In genomic region chr3:105368575-105369500, GRCh38 we compare ENCODE assay signal across 8 cellular contexts. TPM values are rescaled to one million over a fixed set of nuclear protein-coding genes. Genes with fewer than 3 reads are reported as not detected.
DNase-seq lines count a peak whose midpoint lies in the region; ATAC-seq, FAIRE-seq and TF ChIP-seq lines count a peak whose summit lies in the region.

No MANE protein-coding gene starts in this region.

- H3K27me3 Mint-ChIP-seq in activated T-helper 1 cell treated with anti-CD3 and anti-CD28 coated beads, Interleukin-12 subunit alpha, Interleukin-12 subunit beta, Interleukin-2, Interleukin-4 antibody, amounts not matched to agents 30 ng/mL and 10 ng/mL and 1 ng/mL, durations not matched to agents 14 hours and 24 hours and 36 hours (ENCODE audit: insufficient read depth), result peaks cover 22% of the 10 kb centered on the region
- peaks cover 21% of the 10 kb centered on the region for H3K27me3 Mint-ChIP-seq in nephron progenitor cell (ENCODE audit: low read depth, poor library complexity)

- H3K4me3 Mint-ChIP-seq in activated T-helper 1 cell treated with anti-CD3 and anti-CD28 coated beads, Interleukin-12 subunit alpha, Interleukin-12 subunit beta, Interleukin-2, Interleukin-4 antibody, amounts not matched to agents 30 ng/mL and 10 ng/mL and 1 ng/mL, durations not matched to agents 14 hours and 24 hours and 36 hours, result peak overlapping the region; percentile 90
- peak overlapping the region; percentile 95 for H3K4me3 Mint-ChIP-seq in nephron progenitor cell

- H3K9me3 ChIP-seq in Panc1 (ENCODE audit: control insufficient read depth, insufficient read depth, low read depth, low read length) (no peaks in the 10 kb centered on the region), stomach smooth muscle (ENCODE audit: control insufficient read depth in 2 of 2, low read length in 2 of 2) (no peaks in the 10 kb centered on the region)

- peak overlapping the region; percentile 63 to 84 for H3K4me3 ChIP-seq in Panc1 (ENCODE audit: low read depth in 2 of 2, low read length in 2 of 2)
- H3K4me3 ChIP-seq in fibroblast of the aortic adventitia (ENCODE audit: low read depth, low read length), result peak overlapping the region; percentile 96
- peak overlapping the region; percentile 87 to 94 for H3K4me3 ChIP-seq in stomach smooth muscle (ENCODE audit: low read length in 2 of 2)

- POLR2A ChIA-PET in Panc1 (lab: Charles Lee), result no interaction called here

- intact Hi-C loops in Panc1 (cut with micrococcal nuclease; ENCODE audit: unreplicated experiment), result loop anchor here (5.0 kb wide), 3 partner anchors 148 to 1092 kb away; no protein-coding TSS in a partner anchor
- intact Hi-C loops in activated T-helper 1 cell treated with anti-CD3 and anti-CD28 coated beads, Interleukin-12 subunit alpha, Interleukin-12 subunit beta, Interleukin-2, Interleukin-4 antibody, amounts not matched to agents 30 ng/mL and 10 ng/mL and 1 ng/mL, durations not matched to agents 14 hours and 24 hours and 36 hours (cut with micrococcal nuclease), result loop anchor here (1.0 to 10.0 kb wide), 19 partner anchors 46 to 1868 kb away; partner anchors contain the start of gene CBLB

- ATAC-seq in GM21390 (IDR thresholded peaks at IDR 0.05; ENCODE audit: unreplicated experiment) (peak; percentile 28), Panc1 (peak; percentile 36; the same call in 1 of the 2 replicates)

- CTCF ChIA-PET in Panc1 (lab: Charles Lee), result interaction anchor here (0.7 kb wide), 1 partner anchor 10 kb away, joined by 10 read pairs; no protein-coding TSS in a partner anchor

- no peak for FAIRE-seq in HTR-8/SVneo (lab: Jason Lieb, UNC)

- in situ Hi-C loops in Panc1 (cut with HindIII; ENCODE audit: low pct_unique_long_range_greater_than_20kb, low sequenced_read_pairs), result no loop called here

- H3K36me3 ChIP-seq in Panc1 (ENCODE audit: control insufficient read depth, insufficient read depth, low read length) (peaks cover 2% of the 10 kb centered on the region; the same call in 1 of the 2 replicates), stomach smooth muscle (ENCODE audit: control insufficient read depth in 2 of 2, insufficient read depth in 2 of 2, low read length in 2 of 2) (no peaks in the 10 kb centered on the region)

- peak overlapping the region; percentile 86 for H3K27ac ChIP-seq in Panc1 (ENCODE audit: low read length)
- peak overlapping the region; percentile 65 for H3K27ac ChIP-seq in stomach smooth muscle (ENCODE audit: low read length)

- TF ChIP-seq CTCF in Panc1 (IDR thresholded peaks at IDR 0.05) (no peak), fibroblast of the aortic adventitia (IDR thresholded peaks at IDR 0.05; ENCODE audit: insufficient read depth, low read length) (no peak), nephron progenitor cell (IDR thresholded peaks at IDR 0.05) (no peak)

- DNase-seq in D341Med (ENCODE audit: low spot score), result peak; percentile 27
- peak; percentile 14 for DNase-seq in HTR-8/SVneo (ENCODE audit: insufficient read length, low spot score)
- DNase-seq in Panc1 (ENCODE audit: low read depth, low spot score), result peak; percentile 67
- DNase-seq in activated T-helper 1 cell treated with anti-CD3 and anti-CD28 coated beads, Interleukin-12 subunit alpha, Interleukin-12 subunit beta, Interleukin-2, Interleukin-4 antibody, amounts not matched to agents 30 ng/mL and 10 ng/mL and 1 ng/mL, durations not matched to agents 14 hours and 24 hours and 36 hours (ENCODE audit: low spot score), result peak; percentile 68
- peak; percentile 65 for DNase-seq in fibroblast of the aortic adventitia (ENCODE audit: low read depth)
- DNase-seq in nephron progenitor cell, result peak; percentile 17

- no peaks in the 10 kb centered on the region for H3K9me3 Mint-ChIP-seq in activated T-helper 1 cell treated with anti-CD3 and anti-CD28 coated beads, Interleukin-12 subunit alpha, Interleukin-12 subunit beta, Interleukin-2, Interleukin-4 antibody, amounts not matched to agents 30 ng/mL and 10 ng/mL and 1 ng/mL, durations not matched to agents 14 hours and 24 hours and 36 hours
- no peaks in the 10 kb centered on the region for H3K9me3 Mint-ChIP-seq in nephron progenitor cell

- H3K4me1 ChIP-seq in Panc1 (ENCODE audit: control insufficient read depth, insufficient read depth, low read length) (peaks cover 9% of the 10 kb centered on the region), stomach smooth muscle (ENCODE audit: control insufficient read depth, insufficient read depth, low read length) (peaks cover 11% of the 10 kb centered on the region)

- no TSS peak for BruUV-seq in Panc1 (replicated peaks; lab: Mats Ljungman, UMichigan)

- peak overlapping the region; percentile 98 for H3K27ac Mint-ChIP-seq in activated T-helper 1 cell treated with anti-CD3 and anti-CD28 coated beads, Interleukin-12 subunit alpha, Interleukin-12 subunit beta, Interleukin-2, Interleukin-4 antibody, amounts not matched to agents 30 ng/mL and 10 ng/mL and 1 ng/mL, durations not matched to agents 14 hours and 24 hours and 36 hours
- H3K27ac Mint-ChIP-seq in nephron progenitor cell, result peak overlapping the region; percentile 75

- H3K36me3 Mint-ChIP-seq in activated T-helper 1 cell treated with anti-CD3 and anti-CD28 coated beads, Interleukin-12 subunit alpha, Interleukin-12 subunit beta, Interleukin-2, Interleukin-4 antibody, amounts not matched to agents 30 ng/mL and 10 ng/mL and 1 ng/mL, durations not matched to agents 14 hours and 24 hours and 36 hours (ENCODE audit: low read depth), result no peaks in the 10 kb centered on the region
- H3K36me3 Mint-ChIP-seq in nephron progenitor cell (ENCODE audit: low read depth), result no peaks in the 10 kb centered on the region

- H3K4me1 Mint-ChIP-seq in activated T-helper 1 cell treated with anti-CD3 and anti-CD28 coated beads, Interleukin-12 subunit alpha, Interleukin-12 subunit beta, Interleukin-2, Interleukin-4 antibody, amounts not matched to agents 30 ng/mL and 10 ng/mL and 1 ng/mL, durations not matched to agents 14 hours and 24 hours and 36 hours (ENCODE audit: low read depth), result peaks cover 55% of the 10 kb centered on the region
- peaks cover 57% of the 10 kb centered on the region for H3K4me1 Mint-ChIP-seq in nephron progenitor cell

- peak overlapping the region; percentile 61 to 87 for H3K9ac ChIP-seq in stomach smooth muscle (ENCODE audit: low read length in 2 of 2)

- H3K27me3 ChIP-seq in Panc1 (ENCODE audit: control insufficient read depth, insufficient read depth, low read length) (no peaks in the 10 kb centered on the region), stomach smooth muscle (ENCODE audit: control insufficient read depth in 1 of 2, insufficient read depth in 2 of 2, low read length in 2 of 2) (peaks cover 0 to 4% of the 10 kb centered on the region in 2 donors)

RNA-seq across cellular contexts. Expression of gene ALCAM, which starts 2.1 kb away (rescaled TPM):
- 32.3 TPM for total RNA-seq in Panc1 (2021; ENCODE audit: unreplicated experiment)
- polyA plus RNA-seq in Panc1 (2012; ENCODE audit: insufficient read length), result 10.0 TPM
- 24.9 and 25.2 TPM in 2 replicates for total RNA-seq in activated T-helper 1 cell treated with anti-CD3 and anti-CD28 coated beads, Interleukin-12 subunit alpha, Interleukin-12 subunit beta, Interleukin-2, Interleukin-4 antibody, amounts not matched to agents 30 ng/mL and 10 ng/mL and 1 ng/mL, durations not matched to agents 14 hours and 24 hours and 36 hours
- 91.2 and 203 TPM in 2 replicates for total RNA-seq in fibroblast of the aortic adventitia (ENCODE audit: low replicate concordance)

Comparison
In these comparisons a context has a peak if more than half of its experiments do, and no peak if none do; other contexts are left out.
1. Peak in every context shown above with its lines: DNase-seq, ATAC-seq, H3K4me3 ChIP-seq and H3K27ac ChIP-seq.
2. DNase-seq: peak in every context shown above with its lines; median percentile 68 in activated T-helper 1 cell treated with anti-CD3 and anti-CD28 coated beads, Interleukin-12 subunit alpha, Interleukin-12 subunit beta, Interleukin-2, Interleukin-4 antibody, amounts not matched to agents 30 ng/mL and 10 ng/mL and 1 ng/mL, durations not matched to agents 14 hours and 24 hours and 36 hours; 67 in Panc1; 65 in fibroblast of the aortic adventitia; 27 in D341Med; 17 in nephron progenitor cell; 14 in HTR-8/SVneo.